ENCODE assay signal across 2 cellular contexts in the genomic region with DNA sequence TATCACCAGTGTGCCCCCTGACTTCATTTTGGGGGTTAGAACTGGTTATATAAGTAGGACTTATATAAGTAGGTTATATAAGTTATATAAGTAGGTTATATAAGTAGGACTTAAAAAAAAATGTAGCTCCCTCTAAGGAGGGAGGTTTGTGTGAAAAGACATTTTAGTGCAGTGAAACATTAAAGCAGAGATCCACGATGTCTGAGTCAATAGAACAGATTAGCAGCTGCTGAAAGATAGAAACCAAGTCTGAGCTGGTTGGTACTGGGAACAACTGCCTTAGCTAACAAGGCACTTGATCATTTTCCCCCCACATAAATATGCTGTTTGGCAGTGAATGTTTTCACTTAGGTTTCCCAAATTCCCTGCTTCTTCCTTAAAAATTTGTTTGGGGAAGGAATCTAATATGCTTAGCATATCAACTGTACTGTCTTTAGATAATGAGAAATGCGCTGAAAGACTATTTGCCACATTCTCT.
TF ChIP-seq lines count a peak whose summit lies in the region.

No MANE protein-coding gene starts in this region.

TF ChIP-seq in SK-N-SH, 30 proteins besides CTCF, POLR2A, EP300 and RAD21 (continued from another document):
- TF ChIP-seq REST (IDR thresholded peaks at IDR 0.05; ENCODE audit: low read depth, low read length) (no peak), GATA2 (CRISPR knock-in tag; IDR thresholded peaks at IDR 0.05) (no peak), SIN3A (IDR thresholded peaks at IDR 0.05; ENCODE audit: borderline replicate concordance, low read depth, low read length) (no peak), IRF3 (IDR thresholded peaks at IDR 0.05; ENCODE audit: low read depth, low read length) (no peak), FOSL2 (IDR thresholded peaks at IDR 0.05; ENCODE audit: borderline replicate concordance, low read depth) (no peak), NFIC (IDR thresholded peaks at IDR 0.05; ENCODE audit: borderline replicate concordance) (no peak), TCF12 (IDR thresholded peaks at IDR 0.05) (no peak), ZBTB33 (IDR thresholded peaks at IDR 0.05; ENCODE audit: borderline replicate concordance, low read depth) (no peak), RFX5 (IDR thresholded peaks at IDR 0.05; ENCODE audit: low read length) (no peak), MEF2A (IDR thresholded peaks at IDR 0.05; ENCODE audit: borderline replicate concordance, low read depth) (no peak), RCOR1 (IDR thresholded peaks at IDR 0.05; ENCODE audit: low read length) (no peak)
- TF ChIP-seq, protein P1, sequence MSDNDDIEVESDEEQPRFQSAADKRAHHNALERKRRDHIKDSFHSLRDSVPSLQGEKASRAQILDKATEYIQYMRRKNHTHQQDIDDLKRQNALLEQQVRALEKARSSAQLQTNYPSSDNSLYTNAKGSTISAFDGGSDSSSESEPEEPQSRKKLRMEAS (IDR thresholded peaks at IDR 0.05; ENCODE audit: low read depth), result no peak
- TF ChIP-seq, protein P2, sequence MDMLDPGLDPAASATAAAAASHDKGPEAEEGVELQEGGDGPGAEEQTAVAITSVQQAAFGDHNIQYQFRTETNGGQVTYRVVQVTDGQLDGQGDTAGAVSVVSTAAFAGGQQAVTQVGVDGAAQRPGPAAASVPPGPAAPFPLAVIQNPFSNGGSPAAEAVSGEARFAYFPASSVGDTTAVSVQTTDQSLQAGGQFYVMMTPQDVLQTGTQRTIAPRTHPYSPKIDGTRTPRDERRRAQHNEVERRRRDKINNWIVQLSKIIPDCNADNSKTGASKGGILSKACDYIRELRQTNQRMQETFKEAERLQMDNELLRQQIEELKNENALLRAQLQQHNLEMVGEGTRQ (IDR thresholded peaks at IDR 0.05; ENCODE audit: borderline replicate concordance, low read depth, low read length), result no peak

TF ChIP-seq in SK-N-SH treated with all-trans-retinoic acid at 6 μM for 48 hours, 23 proteins besides CTCF, POLR2A, EP300 and RAD21 (continued from another document):
- TF ChIP-seq CSRNP3 (CRISPR knock-in tag; IDR thresholded peaks at IDR 0.05) (no peak), OSR1 (CRISPR knock-in tag; IDR thresholded peaks at IDR 0.05) (no peak), RARB (CRISPR knock-in tag; IDR thresholded peaks at IDR 0.05) (no peak), BACH2 (CRISPR knock-in tag; IDR thresholded peaks at IDR 0.05; ENCODE audit: borderline replicate concordance) (no peak), ZFP3 (CRISPR knock-in tag; IDR thresholded peaks at IDR 0.05) (no peak), TCF4 (CRISPR knock-in tag; IDR thresholded peaks at IDR 0.05; ENCODE audit: borderline replicate concordance) (no peak), TSHZ2 (CRISPR knock-in tag; IDR thresholded peaks at IDR 0.05) (no peak)
